In genomic region chr1:91718877-91719276, GRCh38 we compare ENCODE assay signal across 24 cellular contexts.
"Had no signal": no experiment of that assay in that cellular context is flagged by ENCODE, and none has a peak within 500 bp of the region (broad histone marks: within the 10 kb centered on the region; RNA-seq: fewer than 3 reads in every experiment).

No MANE protein-coding gene starts in this region.

- H3K4me1 Mint-ChIP-seq: activated CD4-positive, alpha-beta T cell treated with anti-CD3 and anti-CD28 coated beads, Interleukin-2, amount 10 ng/mL, durations not matched to agents 7 days and 5 days had no signal

- ATAC-seq: activated naive CD4-positive, alpha-beta T cell treated with anti-CD3 and anti-CD28 coated beads, Interleukin-2, amount 50 U/mL, for 72 hours; activated naive CD8-positive, alpha-beta T cell treated with anti-CD3 and anti-CD28 coated beads, Interleukin-2, amount 50 U/mL, for 24 hours; activated T-cell treated with anti-CD3 and anti-CD28 coated beads, Interleukin-2, amount 50 U/mL, for 4 hours; T-helper 17 cell had no signal

- DNase-seq: activated CD4-positive, alpha-beta memory T cell treated with anti-CD3 and anti-CD28 coated beads for 36 hours; activated CD4-positive, alpha-beta T cell treated with anti-CD3 and anti-CD28 coated beads, Interleukin-2, amount 10 ng/mL, durations not matched to agents 7 days and 5 days; activated CD4-positive, CD25-positive, alpha-beta regulatory T cell; activated CD8-positive, alpha-beta memory T cell treated with anti-CD3 and anti-CD28 coated beads for 24 hours; activated effector memory CD4-positive, alpha-beta T cell treated with anti-CD3 and anti-CD28 coated beads, Interleukin-2, amount 50 U/mL, for 16 hours; activated naive CD4-positive, alpha-beta T cell treated with Interleukin-2 at 50 U/mL for 16 hours; activated naive CD8-positive, alpha-beta T cell treated with anti-CD3 and anti-CD28 coated beads, Interleukin-2, amount 50 U/mL, for 24 hours; activated T-cell treated with anti-CD3 and anti-CD28 coated beads, Interleukin-2, amount 50 U/mL, for 4 hours; amniotic stem cell; NCI-H146; NCI-H1930; NCI-H2171; NCI-H226; NCI-H526; NCI-H82; SIG-M5; T-helper 17 cell; T1000 had no signal

- H3K9me3 ChIP-seq: ascending aorta had no signal

- H3K36me3 ChIP-seq: cardiac muscle cell had no signal

- H3K27ac ChIP-seq: ascending aorta, cardiac muscle cell, VCaP had no signal

- H3K27me3 Mint-ChIP-seq: activated CD4-positive, alpha-beta memory T cell treated with anti-CD3 and anti-CD28 coated beads for 36 hours; activated CD4-positive, alpha-beta T cell treated with anti-CD3 and anti-CD28 coated beads, Interleukin-2, amount 10 ng/mL, durations not matched to agents 7 days and 5 days; activated naive CD8-positive, alpha-beta T cell treated with anti-CD3 and anti-CD28 coated beads, Interleukin-2, amount 50 U/mL, for 24 hours; T-helper 17 cell had no signal

- H3K4me1 ChIP-seq: ascending aorta had no signal

- H3K4me3 Mint-ChIP-seq: activated CD4-positive, alpha-beta memory T cell treated with anti-CD3 and anti-CD28 coated beads for 36 hours; activated CD4-positive, alpha-beta T cell treated with anti-CD3 and anti-CD28 coated beads, Interleukin-2, amount 10 ng/mL, durations not matched to agents 7 days and 5 days; activated naive CD8-positive, alpha-beta T cell treated with anti-CD3 and anti-CD28 coated beads, Interleukin-2, amount 50 U/mL, for 24 hours; activated T-cell treated with anti-CD3 and anti-CD28 coated beads, Interleukin-2, amount 50 U/mL, for 4 hours; brain; T-helper 17 cell had no signal

- H3K9me3 Mint-ChIP-seq: activated CD4-positive, alpha-beta memory T cell treated with anti-CD3 and anti-CD28 coated beads for 36 hours; activated naive CD8-positive, alpha-beta T cell treated with anti-CD3 and anti-CD28 coated beads, Interleukin-2, amount 50 U/mL, for 24 hours; activated T-cell treated with anti-CD3 and anti-CD28 coated beads, Interleukin-2, amount 50 U/mL, for 4 hours; brain had no signal

- H3K4me3 ChIP-seq: ascending aorta, cardiac muscle cell had no signal

- H3K27ac Mint-ChIP-seq: activated CD4-positive, alpha-beta memory T cell treated with anti-CD3 and anti-CD28 coated beads for 36 hours; activated CD4-positive, alpha-beta T cell treated with anti-CD3 and anti-CD28 coated beads, Interleukin-2, amount 10 ng/mL, durations not matched to agents 7 days and 5 days; activated naive CD8-positive, alpha-beta T cell treated with anti-CD3 and anti-CD28 coated beads, Interleukin-2, amount 50 U/mL, for 24 hours; brain; T-helper 17 cell had no signal

- FAIRE-seq: TTC549 had no signal

- H3K27me3 ChIP-seq: ascending aorta, cardiac muscle cell had no signal
